Comparison of ENCODE assay signal across 24 cellular contexts in genomic region chr10:79209340-79209739, GRCh38.
"Had no signal": no experiment of that assay in that cellular context is flagged by ENCODE, and none has a peak within 500 bp of the region (broad histone marks: within the 10 kb centered on the region; RNA-seq: fewer than 3 reads in every experiment).

No MANE protein-coding gene starts in this region.

- H3K27me3 ChIP-seq: body of pancreas, esophagus muscularis mucosa, gastrocnemius medialis, heart right ventricle, stomach, suprapubic skin, tibial nerve, uterus had no signal

- H3K9me3 ChIP-seq: body of pancreas, esophagus muscularis mucosa, gastrocnemius medialis, heart right ventricle, psoas muscle, stomach, suprapubic skin, tibial nerve, uterus had no signal

- H3K4me1 ChIP-seq: body of pancreas, gastrocnemius medialis, psoas muscle, uterus had no signal

- H3K4me3 Mint-ChIP-seq: activated T-cell treated with anti-CD3 and anti-CD28 coated beads, Interleukin-2, amount 50 U/mL, for 72 hours; memory B cell; naive thymus-derived CD4-positive, alpha-beta T cell; neural crest cell had no signal

- DNase-seq: activated CD4-positive, alpha-beta T cell treated with anti-CD3 and anti-CD28 coated beads for 4 hours; activated CD4-positive, alpha-beta T cell treated with anti-CD3 and anti-CD28 coated beads, Interleukin-2, amount 50 U/mL, for 48 hours; activated CD4-positive, CD25-positive, alpha-beta regulatory T cell; activated effector memory CD4-positive, alpha-beta T cell treated with anti-CD3 and anti-CD28 coated beads, Interleukin-2, amount 50 U/mL, for 16 hours; activated naive CD4-positive, alpha-beta T cell treated with anti-CD3 and anti-CD28 coated beads, Interleukin-2, amount 50 U/mL, for 16 hours; activated T-cell treated with anti-CD3 and anti-CD28 coated beads, Interleukin-2, amount 50 U/mL, for 72 hours; anterior cingulate cortex; body of pancreas; effector memory CD4-positive, alpha-beta T cell; gastrocnemius medialis; heart right ventricle; left colon; naive thymus-derived CD4-positive, alpha-beta T cell; psoas muscle; stimulated activated CD4-positive, alpha-beta T cell treated with anti-CD3 and anti-CD28 coated beads, Interleukin-1b, Interleukin-23, amount 100 ng/mL, for 48 hours; stomach; T1000; uterus had no signal

- H3K27ac ChIP-seq: body of pancreas, esophagus muscularis mucosa, gastrocnemius medialis, heart right ventricle, psoas muscle, stomach, suprapubic skin, tibial nerve had no signal

- ATAC-seq: activated T-cell treated with anti-CD3 and anti-CD28 coated beads, Interleukin-2, amount 50 U/mL, for 72 hours; body of pancreas; gastrocnemius medialis; heart right ventricle; left colon; naive thymus-derived CD4-positive, alpha-beta T cell; psoas muscle; right cardiac atrium had no signal

- H3K27ac Mint-ChIP-seq: activated T-cell treated with anti-CD3 and anti-CD28 coated beads, Interleukin-2, amount 50 U/mL, for 72 hours; memory B cell had no signal

- H3K27me3 Mint-ChIP-seq: naive thymus-derived CD4-positive, alpha-beta T cell had no signal

- H3K4me3 ChIP-seq: body of pancreas, esophagus muscularis mucosa, gastrocnemius medialis, heart right ventricle, psoas muscle, stomach, suprapubic skin, tibial nerve, uterus had no signal

- H3K9me3 Mint-ChIP-seq: activated T-cell treated with anti-CD3 and anti-CD28 coated beads, Interleukin-2, amount 50 U/mL, for 72 hours; memory B cell; naive thymus-derived CD4-positive, alpha-beta T cell; neural crest cell had no signal

- H3K36me3 ChIP-seq: uterus had no signal

- H3K36me3 Mint-ChIP-seq: memory B cell had no signal
